10 cellular contexts compared by ENCODE assay signal in genomic region chr19:11361037-11361770, GRCh38. TPM values are rescaled to one million over a fixed set of nuclear protein-coding genes. Genes with fewer than 3 reads are reported as not detected.
DNase-seq lines count a peak whose midpoint lies in the region; ATAC-seq and TF ChIP-seq lines count a peak whose summit lies in the region.
"Had no signal": no experiment of that assay in that cellular context is flagged by ENCODE, and none has a peak within 500 bp of the region (broad histone marks: within the 10 kb centered on the region; RNA-seq: fewer than 3 reads in every experiment).

No MANE protein-coding gene starts in this region.

- no peak overlapping the region for H4K12ac ChIP-seq in trophoblast cell (ENCODE audit: low read depth, low read length)

- H3K36me3 Mint-ChIP-seq in CD8-positive, alpha-beta memory T cell = peaks cover 0 to 15% (median 3%) of the 10 kb centered on the region in 3 donors

- H3K4me1 ChIP-seq in HEK293 (ENCODE audit: control insufficient read depth, insufficient read depth, low read length) (no peaks in the 10 kb centered on the region), PC-3 (ENCODE audit: insufficient read depth, low read length) (peaks cover 3% of the 10 kb centered on the region), right cardiac atrium (ENCODE audit: control insufficient read depth, insufficient read depth, low read length) (peaks cover 4% of the 10 kb centered on the region), trophoblast cell (ENCODE audit: control insufficient read depth in 1 of 2, insufficient read depth in 2 of 2, low read length in 2 of 2) (peaks cover 0 to 4% of the 10 kb centered on the region in 2 experiments)
- no peaks in the 10 kb centered on the region for H3K4me1 ChIP-seq in CD8-positive, alpha-beta memory T cell (ENCODE audit: insufficient read depth, low read length)

- no peak overlapping the region for H4K8ac ChIP-seq in trophoblast cell (ENCODE audit: low read depth, low read length)

- BruUV-seq in PC-3 (replicated peaks; lab: Mats Ljungman, UMichigan) = no TSS peak

- H3K79me2 ChIP-seq in PC-3 (ENCODE audit: low read length) (peaks cover 7% of the 10 kb centered on the region), trophoblast cell (ENCODE audit: control insufficient read depth, insufficient read depth, low read length, poor library complexity) (no peaks in the 10 kb centered on the region)

- CTCF ChIA-PET in HEK293 (lab: Yijun Ruan, JAX) = interaction anchor here (1.2 kb wide), 1 partner anchor 13 kb away, joined by 3 read pairs; the partner anchor contains the start of gene SWSAP1
- CTCF ChIA-PET in PC-3 (lab: Charles Lee) = no interaction called here
- CTCF ChIA-PET in CD8-positive, alpha-beta memory T cell (lab: Charles Lee) = no interaction called here

- H3K18ac ChIP-seq in trophoblast cell (ENCODE audit: low read length) = no peak overlapping the region

- no peak overlapping the region for H2AK5ac ChIP-seq in trophoblast cell (ENCODE audit: low read length)

- no peak overlapping the region for H2BK5ac ChIP-seq in trophoblast cell (ENCODE audit: low read depth, low read length, poor library complexity)

- 59% methylated on average over 43 of the region's 43 CpGs for WGBS in right cardiac atrium
- WGBS in trophoblast cell (ENCODE audit: extremely low coverage, insufficient coverage, insufficient read length) = no CpG with 5 or more reads among the region's 43 CpGs

- no peak overlapping the region for H3K23ac ChIP-seq in trophoblast cell (ENCODE audit: low read length)

- H3K9ac ChIP-seq in PC-3 (ENCODE audit: low read length) (no peak overlapping the region), trophoblast cell (ENCODE audit: low read length) (no peak overlapping the region)

- H3K4me2 ChIP-seq in PC-3 (ENCODE audit: low read length) (no peak overlapping the region), trophoblast cell (ENCODE audit: low read length) (peak overlapping the region; percentile 24)

- peaks cover under 1 to 2% (median 2%) of the 10 kb centered on the region in 3 donors for H3K4me1 Mint-ChIP-seq in CD8-positive, alpha-beta memory T cell

- H3K27me3 ChIP-seq in PC-3 (ENCODE audit: low read length) (no peaks in the 10 kb centered on the region), right cardiac atrium (ENCODE audit: control insufficient read depth, insufficient read depth) (no peaks in the 10 kb centered on the region), trophoblast cell (ENCODE audit: insufficient read depth, low read length) (no peaks in the 10 kb centered on the region)
- no peaks in the 10 kb centered on the region for H3K27me3 ChIP-seq in CD8-positive, alpha-beta memory T cell (ENCODE audit: insufficient read depth, low read length, poor library complexity, severe bottlenecking)

- TF ChIP-seq CTCF in HEK293 (tag by site-specific recombination; IDR thresholded peaks at IDR 0.05) (no peak), PC-3 (conservative IDR thresholded peaks at IDR 0.05; ENCODE audit: low read depth, low read length) (no peak)

- ATAC-seq in PC-3 (peak; percentile 30; the same call in 1 of the 2 replicates), right cardiac atrium (peak; percentile 41 to 47)

- H2AFZ ChIP-seq in PC-3 (ENCODE audit: low read length) = no peak overlapping the region
- no peak overlapping the region for H2AFZ ChIP-seq in trophoblast cell (ENCODE audit: insufficient read depth, low read length, poor library complexity)

- no peak overlapping the region for H2BK12ac ChIP-seq in trophoblast cell (ENCODE audit: low read length)

- no peak overlapping the region for H3K14ac ChIP-seq in trophoblast cell (ENCODE audit: low read length)

- no peaks in the 10 kb centered on the region for H3K79me1 ChIP-seq in trophoblast cell (ENCODE audit: low read length)

- H3K4ac ChIP-seq in trophoblast cell (ENCODE audit: low read depth, low read length) = no peak overlapping the region

- no peaks in the 10 kb centered on the region for H3K9me2 ChIP-seq in PC-3 (replicated peaks; ENCODE audit: low read length)

- no peaks in the 10 kb centered on the region for H3F3A ChIP-seq in PC-3 (ENCODE audit: low read length, unreplicated experiment)

- POLR2A ChIA-PET in HEK293 (lab: Yijun Ruan, JAX) = interaction anchor here (1.0 to 2.3 kb wide), 2 partner anchors 13 to 67 kb away, joined by 4 to 15 read pairs; partner anchors contain the start of gene SWSAP1
- POLR2A ChIA-PET in PC-3 (lab: Charles Lee; ENCODE audit: unreplicated experiment) = no interaction called here
- POLR2A ChIA-PET in CD8-positive, alpha-beta memory T cell (lab: Charles Lee) = no interaction called here

- H3K9me3 ChIP-seq in HEK293 (ENCODE audit: control insufficient read depth, insufficient read depth, low read depth, low read length) (no peaks in the 10 kb centered on the region), PC-3 (ENCODE audit: low read length) (no peaks in the 10 kb centered on the region), right cardiac atrium (ENCODE audit: control insufficient read depth, low read length) (no peaks in the 10 kb centered on the region), trophoblast cell (ENCODE audit: insufficient read depth, low read depth, low read length) (peaks cover 5% of the 10 kb centered on the region)
- no peaks in the 10 kb centered on the region for H3K9me3 ChIP-seq in CD8-positive, alpha-beta memory T cell (ENCODE audit: low read length)

- H3K27ac ChIP-seq in HEK293 (ENCODE audit: extremely low read depth, low read depth, low read length) (no peak overlapping the region), PC-3 (ENCODE audit: low read length) (no peak overlapping the region), right cardiac atrium (ENCODE audit: low read length) (no peak overlapping the region), trophoblast cell (ENCODE audit: low read depth, low read length) (no peak overlapping the region)
- no peak overlapping the region for H3K27ac ChIP-seq in CD8-positive, alpha-beta memory T cell (ENCODE audit: low read depth, low read length)

- 0 out of 2 replicates have a peak, but pooled peaks cover under 1% of the 10 kb centered on the region for H4K20me1 ChIP-seq in PC-3 (ENCODE audit: low read length)

- no peak overlapping the region for H4K91ac ChIP-seq in trophoblast cell (ENCODE audit: low read depth, low read length)

- intact Hi-C loops in PC-3 (cut with micrococcal nuclease) (no loop called here), right cardiac atrium (cut with DNase I) (no loop called here)

- peaks cover 0 to 23% of the 10 kb centered on the region in 2 experiments; a peak in 1 of 3 replicates for H3K36me3 ChIP-seq in HEK293 (ENCODE audit: control insufficient read depth in 2 of 2, insufficient read depth in 1 of 2, low read length in 2 of 2)
- peaks cover 3% of the 10 kb centered on the region; the same call in 1 of the 2 replicates for H3K36me3 ChIP-seq in PC-3 (ENCODE audit: low read depth, low read length)
- no peaks in the 10 kb centered on the region for H3K36me3 ChIP-seq in trophoblast cell (ENCODE audit: control insufficient read depth in 1 of 2, insufficient read depth in 2 of 2, low read length in 2 of 2)
- no peaks in the 10 kb centered on the region for H3K36me3 ChIP-seq in CD8-positive, alpha-beta memory T cell (ENCODE audit: insufficient read depth, low read length)

- DNase-seq in PC-3 = no peak
- DNase-seq in right cardiac atrium = peak; percentile 59 to 78 (median 73)
- peak; percentile 84 to 88 for DNase-seq in trophoblast cell
- DNase-seq in germinal center (ENCODE audit: low spot score) = no peak
- no peak for DNase-seq in CD8-positive, alpha-beta memory T cell
- no peak for DNase-seq in T1000 (lab: John Stamatoyannopoulos, UW)
- DNase-seq: activated T-cell treated with anti-CD3 and anti-CD28 coated beads, Interleukin-2, amount 50 U/mL, for 4 hours; head of caudate nucleus; NCI-H345 had no signal

- peaks cover 3 to 6% of the 10 kb centered on the region in 2 donors for H3K27me3 Mint-ChIP-seq in CD8-positive, alpha-beta memory T cell

- no peak overlapping the region for H3K27ac Mint-ChIP-seq in CD8-positive, alpha-beta memory T cell

- no peaks in the 10 kb centered on the region for H3K9me3 Mint-ChIP-seq in CD8-positive, alpha-beta memory T cell
- H3K9me3 Mint-ChIP-seq: activated T-cell treated with anti-CD3 and anti-CD28 coated beads, Interleukin-2, amount 50 U/mL, for 4 hours had no signal

- no peak overlapping the region for H3K4me3 ChIP-seq in HEK293 (ENCODE audit: low read depth, low read length)
- no peak overlapping the region for H3K4me3 ChIP-seq in PC-3 (ENCODE audit: low read length)
- no peak overlapping the region for H3K4me3 ChIP-seq in right cardiac atrium (ENCODE audit: low read length)
- H3K4me3 ChIP-seq in trophoblast cell (ENCODE audit: low read depth, low read length) = peak overlapping the region; percentile 42
- no peak overlapping the region for H3K4me3 ChIP-seq in CD8-positive, alpha-beta memory T cell (ENCODE audit: low read length)

- no peak overlapping the region for H2BK120ac ChIP-seq in trophoblast cell (ENCODE audit: insufficient read depth, low read length, poor library complexity)

- H3K4me3 Mint-ChIP-seq in CD8-positive, alpha-beta memory T cell = no peak overlapping the region
- H3K4me3 Mint-ChIP-seq: activated T-cell treated with anti-CD3 and anti-CD28 coated beads, Interleukin-2, amount 50 U/mL, for 4 hours had no signal

TF ChIP-seq in HEK293, 187 proteins besides CTCF, POLR2A, EP300 and RAD21 (continues in another document):
- TF ChIP-seq ZNF548 (tag by site-specific recombination; IDR thresholded peaks at IDR 0.05) = no peak

RNA-seq across cellular contexts. Expression of gene PLPPR2, which starts 6.0 kb away (rescaled TPM):
- 38.0 and 51.2 TPM in 2 replicates for total RNA-seq in PC-3 (2014; rRNA removed)
- total RNA-seq in right cardiac atrium = 10 to 100 TPM; 23.2 to 32.1 (median 26.3) TPM
- polyA plus RNA-seq in right cardiac atrium = 19.7 TPM
- 3.7 and 3.9 TPM in 2 replicates for polyA plus RNA-seq in trophoblast cell (2013)
- total RNA-seq in CD8-positive, alpha-beta memory T cell = 1 to 10 TPM; 2.1 to 2.2 TPM
- polyA plus RNA-seq in CD8-positive, alpha-beta memory T cell = 1.2 TPM

RNA-seq across cellular contexts. Expression of gene SWSAP1, which starts 13.3 kb away (rescaled TPM):
- 5.2 and 6.1 TPM in 2 replicates for total RNA-seq in PC-3 (2014; rRNA removed)
- total RNA-seq in right cardiac atrium = 1 to 10 TPM; 1.0 to 1.9 (median 1.3) TPM
- 1.9 TPM for polyA plus RNA-seq in right cardiac atrium
- polyA plus RNA-seq in trophoblast cell (2013) = 3.2 and 3.6 TPM in 2 replicates
- 1 to 10 TPM; 2.1 to 2.2 TPM for total RNA-seq in CD8-positive, alpha-beta memory T cell
- polyA plus RNA-seq in CD8-positive, alpha-beta memory T cell = 7.0 TPM

RNA-seq across cellular contexts. Expression of gene CCDC159, which starts 14.9 kb away (rescaled TPM):
- total RNA-seq in PC-3 (2014; rRNA removed) = 10.3 and 14.5 TPM in 2 replicates
- 10 to 100 TPM; 16.7 to 26.5 (median 24.9) TPM for total RNA-seq in right cardiac atrium
- polyA plus RNA-seq in right cardiac atrium = 34.2 TPM
- 8.3 and 9.9 TPM in 2 replicates for polyA plus RNA-seq in trophoblast cell (2013)
- total RNA-seq in CD8-positive, alpha-beta memory T cell = 10 to 100 TPM; 14.2 to 14.6 TPM
- 30.1 TPM for polyA plus RNA-seq in CD8-positive, alpha-beta memory T cell

RNA-seq across cellular contexts. Expression of gene TMEM205, which starts 15.1 kb away (rescaled TPM):
- 202 and 224 TPM in 2 replicates for total RNA-seq in PC-3 (2014; rRNA removed)
- 100 to 1,000 TPM in 2 of 4 donors, 10 to 100 TPM in 2; 92.9 to 105 (median 98.1) TPM for total RNA-seq in right cardiac atrium
- 149 TPM for polyA plus RNA-seq in right cardiac atrium
- 42.9 and 43.7 TPM in 2 replicates for polyA plus RNA-seq in trophoblast cell (2013)
- total RNA-seq in CD8-positive, alpha-beta memory T cell = 10 to 100 TPM; 24.8 to 30.5 TPM
- polyA plus RNA-seq in CD8-positive, alpha-beta memory T cell = 75.9 TPM

RNA-seq across cellular contexts. Expression of gene RAB3D, which starts 21.7 kb away (rescaled TPM):
- total RNA-seq in PC-3 (2014; rRNA removed) (34.4 and 37.9 TPM in 2 replicates), right cardiac atrium (10 to 100 TPM; 12.2 to 12.7 (median 12.3) TPM)
- 4.1 TPM for polyA plus RNA-seq in right cardiac atrium
- polyA plus RNA-seq in trophoblast cell (2013) = 12.5 and 13.0 TPM in 2 replicates
- total RNA-seq in CD8-positive, alpha-beta memory T cell = 1 to 10 TPM; 3.2 to 4.5 TPM
- polyA plus RNA-seq in CD8-positive, alpha-beta memory T cell = 3.7 TPM

Comparison
In these comparisons a context has a peak if more than half of its experiments do, and no peak if none do; other contexts are left out.
1. DNase-seq: peak in right cardiac atrium (3 of 3) and trophoblast cell (2 of 2); none in PC-3 (single experiment), germinal center (single experiment), CD8-positive, alpha-beta memory T cell (0 of 5) and T1000 (single experiment).
2. RNA of gene PLPPR2, which starts 6.0 kb away (total RNA-seq): 38.0 to 51.2 TPM in PC-3 and 23.2 to 32.1 TPM in right cardiac atrium; 2.1 to 2.2 TPM in CD8-positive, alpha-beta memory T cell; every median in the first group is over 4 times any median in the second.